ENCODE assay signal across 27 cellular contexts in the genomic region with DNA sequence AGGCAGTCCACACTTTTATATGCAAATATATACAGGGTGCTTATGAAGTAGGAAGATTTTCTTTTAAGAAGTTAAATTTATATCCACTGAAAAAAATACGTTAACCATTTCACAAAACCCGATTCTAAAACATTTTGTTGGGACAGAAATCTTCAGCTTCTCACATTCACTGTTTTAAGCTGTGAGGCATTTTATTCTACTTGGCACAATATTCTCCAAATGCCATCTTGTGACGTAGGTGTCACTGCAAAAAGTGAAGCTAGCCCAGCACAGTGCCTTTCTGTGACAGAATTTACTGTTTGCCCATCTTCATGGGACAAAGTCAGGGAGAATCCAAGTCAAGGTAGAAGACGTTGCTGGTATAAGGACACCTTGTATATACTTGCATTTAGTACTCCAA.
"Had no signal": no experiment of that assay in that cellular context is flagged by ENCODE, and none has a peak within 500 bp of the region (broad histone marks: within the 10 kb centered on the region; RNA-seq: fewer than 3 reads in every experiment).

No MANE protein-coding gene starts in this region.

- H3K27ac ChIP-seq: ascending aorta, breast epithelium, cardiac muscle cell, colonic mucosa, epithelial cell of prostate had no signal

- DNase-seq: activated CD4-positive, alpha-beta memory T cell treated with anti-CD3 and anti-CD28 coated beads, Interleukin-2, amount 10 ng/mL, durations not matched to agents 7 days and 5 days; activated CD4-positive, alpha-beta T cell treated with anti-CD3 and anti-CD28 coated beads for 1 hour; activated CD4-positive, alpha-beta T cell treated with anti-CD3 and anti-CD28 coated beads for 4 hours; activated CD4-positive, alpha-beta T cell treated with anti-CD3 and anti-CD28 coated beads, Interleukin-2, amount 10 ng/mL, durations not matched to agents 7 days and 5 days; activated CD4-positive, alpha-beta T cell treated with anti-CD3 and anti-CD28 coated beads, Interleukin-2, amount 50 U/mL, for 4 hours; activated CD4-positive, CD25-positive, alpha-beta regulatory T cell; activated CD8-positive, alpha-beta memory T cell treated with anti-CD3 and anti-CD28 coated beads, Interleukin-2, amount 50 U/mL, for 48 hours; activated gamma-delta T cell; activated naive CD4-positive, alpha-beta T cell; activated naive CD4-positive, alpha-beta T cell treated with anti-CD3 and anti-CD28 coated beads, Interleukin-2, amount 10 ng/mL, durations not matched to agents 7 days and 5 days; activated naive CD8-positive, alpha-beta T cell treated with anti-CD3 and anti-CD28 coated beads, Interleukin-2, amount 10 ng/mL, durations not matched to agents 7 days and 5 days; activated T-cell treated with anti-CD3 and anti-CD28 coated beads for 4 hours; activated T-cell treated with anti-CD3 and anti-CD28 coated beads, Interleukin-2, amount 50 U/mL, for 24 hours; activated T-cell treated with anti-CD3 and anti-CD28 coated beads, Interleukin-2, amount 50 U/mL, for 72 hours; central memory CD4-positive, alpha-beta T cell; cerebellar nuclear complex; colonic mucosa; effector CD8-positive, alpha-beta T cell; foreskin fibroblast; T-helper 2 cell had no signal

- ATAC-seq: activated naive CD4-positive, alpha-beta T cell treated with anti-CD3 and anti-CD28 coated beads, Interleukin-2, amount 50 U/mL, for 72 hours; activated T-cell treated with anti-CD3 and anti-CD28 coated beads, Interleukin-2, amount 50 U/mL, for 72 hours; esophagus mucosa had no signal

- H3K9me3 ChIP-seq: ascending aorta, breast epithelium, colonic mucosa had no signal

- H3K27me3 ChIP-seq: ascending aorta, breast epithelium, cardiac muscle cell, colonic mucosa had no signal

- H3K36me3 ChIP-seq: breast epithelium, colonic mucosa had no signal

- H3K4me3 ChIP-seq: ascending aorta, breast epithelium, cardiac muscle cell, colonic mucosa had no signal

- H3K4me1 ChIP-seq: ascending aorta, breast epithelium, colonic mucosa had no signal

- FAIRE-seq: endothelial cell of umbilical vein had no signal
